8 cellular contexts compared by ENCODE assay signal in genomic region chr19:41308450-41309224, GRCh38. TPM values are rescaled to one million over a fixed set of nuclear protein-coding genes. Genes with fewer than 3 reads are reported as not detected.
A peak's percentile ranks its signal among the peaks of the same experiment; 100 is the strongest.
DNase-seq lines count a peak whose midpoint lies in the region; FAIRE-seq and TF ChIP-seq lines count a peak whose summit lies in the region.

No MANE protein-coding gene starts in this region.

- CTCF ChIA-PET in H1 (lab: Charles Lee; ENCODE audit: partially characterized antibody), result interaction anchor here (0.6 to 7.3 kb wide), 24 partner anchors 11 to 556 kb away, joined by 3 to 63 read pairs (median 4); no protein-coding TSS in a partner anchor

- H3K14ac ChIP-seq in H1 (ENCODE audit: insufficient read length), result no peak overlapping the region

- no peak overlapping the region for H3K23ac ChIP-seq in H1 (ENCODE audit: insufficient read length)

- peak; percentile 76 to 80 for TF ChIP-seq RAD21 in H1 (IDR thresholded peaks at IDR 0.05 in 1 of 2, conservative IDR thresholded peaks at IDR 0.05 in 1 of 2; ENCODE audit: low read depth in 2 of 2, low read length in 2 of 2)

- H3K4me3 ChIP-seq in H1 (ENCODE audit: extremely low read depth in 1 of 4, insufficient read depth in 2 of 4, low read depth in 3 of 4, low read length in 4 of 4), result no peak overlapping the region
- peak overlapping the region; percentile 72 for H3K4me3 ChIP-seq in mesodermal cell (ENCODE audit: extremely low read depth, insufficient read depth, low read length, poor library complexity, severe bottlenecking)

- DNase-seq in ELF-1 (ENCODE audit: low read depth, low spot score) (peak; percentile 94), HT-29 (ENCODE audit: low spot score) (peak; percentile 99), H1 (ENCODE audit: low read depth in 1 of 2, low spot score in 2 of 2) (peak; percentile 86 to 100), cortex of kidney (lab: John Stamatoyannopoulos, UW) (no peak)
- DNase-seq in NK-92 treated with Interleukin-12 subunit alpha and Interleukin-12 subunit beta, amount 100 ng/mL, for 24 hours (lab: John Stamatoyannopoulos, UW), result peak; percentile 81
- DNase-seq in activated CD8-positive, alpha-beta memory T cell treated with anti-CD3 and anti-CD28 coated beads for 24 hours, result peak; percentile 100
- peak; percentile 97 for DNase-seq in stimulated activated CD8-positive, alpha-beta memory T cell treated with anti-CD3 and anti-CD28 coated beads, Interleukin-15, amount 100 ng/mL, for 24 hours (ENCODE audit: low read depth)

- H3K79me1 ChIP-seq in H1 (ENCODE audit: low read depth, low read length), result peaks cover 7% of the 10 kb centered on the region; the same call in 1 of the 2 replicates

- H3K4me2 ChIP-seq in H1 (ENCODE audit: insufficient read depth in 1 of 2, low read depth in 2 of 2, low read length in 2 of 2), result peak overlapping the region; percentile 27 to 83; a peak in 3 of 4 replicates

- no peaks in the 10 kb centered on the region for H3K27me3 ChIP-seq in H1 (replicated peaks in 1 of 4; ENCODE audit: control insufficient read depth in 3 of 4, extremely low read depth in 1 of 4, insufficient read depth in 3 of 4, low read length in 3 of 4)

- no peak overlapping the region for H3K56ac ChIP-seq in H1 (replicated peaks; ENCODE audit: insufficient read length, low read depth, low read length)

- H2BK20ac ChIP-seq in H1 (ENCODE audit: low read length), result no peak overlapping the region

- no peak overlapping the region for H2AK5ac ChIP-seq in H1 (ENCODE audit: low read depth, low read length)

- H3K79me2 ChIP-seq in H1 (ENCODE audit: control insufficient read depth in 1 of 2, insufficient read depth in 2 of 2, low read length in 2 of 2), result peaks cover 0 to 8% of the 10 kb centered on the region in 2 experiments; a peak in 2 of 4 replicates

- POLR2A ChIA-PET in H1 (lab: Charles Lee; ENCODE audit: partially characterized antibody), result interaction anchor here (0.7 to 22.6 kb wide), 20 partner anchors 13 to 726 kb away, joined by 3 to 579 read pairs (median 4); partner anchors contain the start of genes ACTMAP, CYP2S1, HNRNPUL1 and TGFB1

- H2BK120ac ChIP-seq in H1 (replicated peaks; ENCODE audit: low read depth, low read length), result no peak overlapping the region

- no peak overlapping the region for H4K91ac ChIP-seq in H1 (replicated peaks; ENCODE audit: insufficient read length, low read length)

- peak; percentile 54 to 79 for TF ChIP-seq POLR2A in H1 (IDR thresholded peaks at IDR 0.05; ENCODE audit: control extremely low read depth in 1 of 2, low read depth in 2 of 2, low read length in 2 of 2)

- TF ChIP-seq EP300 in H1 (IDR thresholded peaks at IDR 0.05; ENCODE audit: borderline replicate concordance in 1 of 2, low read depth in 2 of 2, low read length in 2 of 2), result no peak

- no peak overlapping the region for H2BK5ac ChIP-seq in H1 (ENCODE audit: low read depth, low read length)

- no peak overlapping the region for H2BK15ac ChIP-seq in H1 (ENCODE audit: low read length)

- peak; percentile 88 to 98 (median 89) for TF ChIP-seq CTCF in H1 (IDR thresholded peaks at IDR 0.05; ENCODE audit: control extremely low read depth in 1 of 3, insufficient read depth in 1 of 3, low read depth in 1 of 3, low read length in 3 of 3)

- no peak overlapping the region for H2AFZ ChIP-seq in H1 (ENCODE audit: low read length)

- peak overlapping the region; percentile 17; the same call in 1 of the 2 replicates for H3K18ac ChIP-seq in H1 (ENCODE audit: extremely low read depth, low read length)

- peaks cover 7% of the 10 kb centered on the region for H3K23me2 ChIP-seq in H1 (ENCODE audit: low read depth, low read length)

- peaks cover 29 to 39% (median 32%) of the 10 kb centered on the region in 4 experiments for H3K36me3 ChIP-seq in H1 (ENCODE audit: control insufficient read depth in 2 of 4, insufficient read depth in 4 of 4, low read length in 3 of 4)
- peaks cover 62% of the 10 kb centered on the region for H3K36me3 ChIP-seq in mesodermal cell (ENCODE audit: control insufficient read depth, insufficient read depth, low read length)

- peaks cover 0 to 13% of the 10 kb centered on the region in 2 experiments for H4K20me1 ChIP-seq in H1 (replicated peaks in 1 of 2; ENCODE audit: control insufficient read depth in 1 of 2, insufficient read depth in 2 of 2, low read length in 2 of 2)

- H2BK12ac ChIP-seq in H1 (ENCODE audit: low read depth, low read length), result no peak overlapping the region

- H3K4me1 ChIP-seq in H1 (replicated peaks in 1 of 4; ENCODE audit: control insufficient read depth in 3 of 4, insufficient read depth in 4 of 4, low read length in 3 of 4) (peaks cover 0 to 10% (median under 1%) of the 10 kb centered on the region in 4 experiments; a peak in 3 of 7 replicates), mesodermal cell (ENCODE audit: control insufficient read depth, insufficient read depth, low read length, poor library complexity, severe bottlenecking) (peaks cover 12% of the 10 kb centered on the region)

- peak overlapping the region; percentile 51; the same call in 1 of the 2 replicates for H3K27ac ChIP-seq in H1 (ENCODE audit: low read depth, low read length)
- H3K27ac ChIP-seq in mesodermal cell (ENCODE audit: low read depth, low read length, severe bottlenecking), result peak overlapping the region; percentile 94

- WGBS in H1 (ENCODE audit: extremely low coverage in 1 of 2, insufficient coverage in 1 of 2, insufficient read length in 1 of 2, insufficient replicate concordance in 2 of 2, low coverage in 1 of 2, low lambda C conversion rate in 2 of 2, missing lambda C conversion rate in 1 of 2), 2 experiments, result 48% methylated on average over 11 of the region's 11 CpGs; no CpG with 5 or more reads in 1 of the 2 experiments
- 57 to 62% methylated on average over 10 to 11 of the region's 11 CpGs for WGBS in mesodermal cell (ENCODE audit: insufficient coverage in 2 of 2), 2 experiments

- H3K4ac ChIP-seq in H1 (replicated peaks; ENCODE audit: insufficient read length, low read depth, low read length), result no peak overlapping the region

- H4K8ac ChIP-seq in H1 (ENCODE audit: extremely low read depth, insufficient read depth, low read length), result no peak overlapping the region

- H3K9me3 ChIP-seq in H1 (ENCODE audit: insufficient read depth in 2 of 2, low read depth in 1 of 2, low read length in 1 of 2), result no peaks in the 10 kb centered on the region
- H3K9me3 ChIP-seq in mesodermal cell (ENCODE audit: control insufficient read depth, low read length), result no peaks in the 10 kb centered on the region

- FAIRE-seq in H1 (lab: Jason Lieb, UNC), result peak; percentile 45

- H4K5ac ChIP-seq in H1 (ENCODE audit: insufficient read length, low read depth, low read length), result no peak overlapping the region

- no peak overlapping the region for H3K9ac ChIP-seq in H1 (replicated peaks in 1 of 4; ENCODE audit: extremely low read depth in 1 of 4, low read depth in 3 of 4, low read length in 3 of 4)

RNA-seq across cellular contexts. Expression of gene CCDC97, which starts 1.3 kb away (rescaled TPM):
- total RNA-seq in HT-29 (2014; rRNA removed; shearing (Covaris generic)), result 34.5 and 39.5 TPM in 2 replicates
- 21.1 and 27.1 TPM in 2 replicates for total RNA-seq in H1 (2021; fragmentation: NEBNext Ultra II Directional; extraction: Animal tissue kit (Norgen Biotek cat#: 25700))
- 19.8 and 32.6 TPM in 2 replicates for polyA plus RNA-seq in H1 (2011; rRNA removed)
- 16.9 TPM for polyA plus RNA-seq in H1 (2011; cell fraction: cytosol; rRNA removed)
- polyA plus RNA-seq in H1 (2011; cell fraction: nucleus; rRNA removed), result 18.7 TPM
- 19.2 to 29.9 TPM (median 24.7 TPM) in 4 replicates for polyA plus RNA-seq in H1 (2012, experiment 1 of 2)
- 20.4 TPM for polyA plus RNA-seq in H1 (2012, experiment 2 of 2)
- polyA plus RNA-seq in H1 (2013, experiment 1 of 2), result 15.6 TPM
- polyA plus RNA-seq in H1 (2013, experiment 2 of 2), result 15.6 TPM
- 9.2 and 13.4 TPM in 2 replicates for polyA minus RNA-seq in H1 (2011; rRNA and poly(A)+ RNA removed)
- polyA minus RNA-seq in H1 (2011; cell fraction: cytosol; rRNA and poly(A)+ RNA removed), result 11.4 TPM
- 13.0 TPM for polyA minus RNA-seq in H1 (2011; cell fraction: nucleus; rRNA and poly(A)+ RNA removed)
- polyA plus RNA-seq in mesodermal cell (2013, experiment 1 of 2), result 14.6 TPM
- 13.1 TPM for polyA plus RNA-seq in mesodermal cell (2013, experiment 2 of 2)

RNA-seq across cellular contexts. Expression of gene HNRNPUL1, which starts 44.5 kb away (rescaled TPM):
- total RNA-seq in HT-29 (2014; rRNA removed; shearing (Covaris generic)), result 294 and 300 TPM in 2 replicates
- total RNA-seq in H1 (2021; fragmentation: NEBNext Ultra II Directional; extraction: Animal tissue kit (Norgen Biotek cat#: 25700)), result 264 and 268 TPM in 2 replicates
- 99.5 and 157 TPM in 2 replicates for polyA plus RNA-seq in H1 (2011; rRNA removed)
- 56.3 TPM for polyA plus RNA-seq in H1 (2011; cell fraction: cytosol; rRNA removed)
- polyA plus RNA-seq in H1 (2011; cell fraction: nucleus; rRNA removed), result 88.3 TPM
- 160 to 208 TPM (median 194 TPM) in 4 replicates for polyA plus RNA-seq in H1 (2012, experiment 1 of 2)
- 135 TPM for polyA plus RNA-seq in H1 (2012, experiment 2 of 2)
- polyA plus RNA-seq in H1 (2013, experiment 1 of 2), result 206 TPM
- 213 TPM for polyA plus RNA-seq in H1 (2013, experiment 2 of 2)
- polyA minus RNA-seq in H1 (2011; rRNA and poly(A)+ RNA removed), result 91.8 and 93.7 TPM in 2 replicates
- 73.7 TPM for polyA minus RNA-seq in H1 (2011; cell fraction: cytosol; rRNA and poly(A)+ RNA removed)
- 84.1 TPM for polyA minus RNA-seq in H1 (2011; cell fraction: nucleus; rRNA and poly(A)+ RNA removed)
- polyA plus RNA-seq in mesodermal cell (2013, experiment 1 of 2), result 214 TPM
- polyA plus RNA-seq in mesodermal cell (2013, experiment 2 of 2), result 198 TPM

RNA-seq across cellular contexts. Expression of gene TGFB1, which starts 45.1 kb away (rescaled TPM):
- 2.5 and 2.6 TPM in 2 replicates for total RNA-seq in HT-29 (2014; rRNA removed; shearing (Covaris generic))
- 10.6 and 12.2 TPM in 2 replicates for total RNA-seq in H1 (2021; fragmentation: NEBNext Ultra II Directional; extraction: Animal tissue kit (Norgen Biotek cat#: 25700))
- polyA plus RNA-seq in H1 (2011; rRNA removed), result 1.7 and 6.5 TPM in 2 replicates
- polyA plus RNA-seq in H1 (2011; cell fraction: cytosol; rRNA removed), result 2.0 TPM
- polyA plus RNA-seq in H1 (2011; cell fraction: nucleus; rRNA removed), result 3.0 TPM
- 7.1 to 8.5 TPM (median 7.4 TPM) in 4 replicates for polyA plus RNA-seq in H1 (2012, experiment 1 of 2)
- polyA plus RNA-seq in H1 (2012, experiment 2 of 2), result 7.1 TPM
- 12.1 TPM for polyA plus RNA-seq in H1 (2013, experiment 1 of 2)
- 12.7 TPM for polyA plus RNA-seq in H1 (2013, experiment 2 of 2)
- polyA minus RNA-seq in H1 (2011; rRNA and poly(A)+ RNA removed), result 0.88 and 5.4 TPM in 2 replicates
- 8.4 TPM for polyA minus RNA-seq in H1 (2011; cell fraction: cytosol; rRNA and poly(A)+ RNA removed)
- polyA minus RNA-seq in H1 (2011; cell fraction: nucleus; rRNA and poly(A)+ RNA removed), result 2.1 TPM
- 344 TPM for polyA plus RNA-seq in mesodermal cell (2013, experiment 1 of 2)
- 264 TPM for polyA plus RNA-seq in mesodermal cell (2013, experiment 2 of 2)

RNA-seq across cellular contexts. Expression of gene B9D2, which starts 55.3 kb away (rescaled TPM):
- 26.9 and 32.1 TPM in 2 replicates for total RNA-seq in HT-29 (2014; rRNA removed; shearing (Covaris generic))
- total RNA-seq in H1 (2021; fragmentation: NEBNext Ultra II Directional; extraction: Animal tissue kit (Norgen Biotek cat#: 25700)), result 4.9 and 5.0 TPM in 2 replicates
- 6.3 and 9.0 TPM in 2 replicates for polyA plus RNA-seq in H1 (2011; rRNA removed)
- polyA plus RNA-seq in H1 (2011; cell fraction: cytosol; rRNA removed), result 4.7 TPM
- 5.1 TPM for polyA plus RNA-seq in H1 (2011; cell fraction: nucleus; rRNA removed)
- polyA plus RNA-seq in H1 (2012, experiment 1 of 2), result 4.9 to 6.4 TPM (median 5.6 TPM) in 4 replicates
- 4.2 TPM for polyA plus RNA-seq in H1 (2012, experiment 2 of 2)
- polyA plus RNA-seq in H1 (2013, experiment 1 of 2), result 2.8 TPM
- polyA plus RNA-seq in H1 (2013, experiment 2 of 2), result 3.0 TPM
- 0.80 and 1.3 TPM in 2 replicates for polyA minus RNA-seq in H1 (2011; rRNA and poly(A)+ RNA removed)
- 3.4 TPM for polyA minus RNA-seq in H1 (2011; cell fraction: cytosol; rRNA and poly(A)+ RNA removed)
- polyA minus RNA-seq in H1 (2011; cell fraction: nucleus; rRNA and poly(A)+ RNA removed), result 2.2 TPM
- polyA plus RNA-seq in mesodermal cell (2013, experiment 1 of 2), result 5.7 TPM
- 6.2 TPM for polyA plus RNA-seq in mesodermal cell (2013, experiment 2 of 2)
